ENCODE assay signal across 1 cellular context in the genomic region with DNA sequence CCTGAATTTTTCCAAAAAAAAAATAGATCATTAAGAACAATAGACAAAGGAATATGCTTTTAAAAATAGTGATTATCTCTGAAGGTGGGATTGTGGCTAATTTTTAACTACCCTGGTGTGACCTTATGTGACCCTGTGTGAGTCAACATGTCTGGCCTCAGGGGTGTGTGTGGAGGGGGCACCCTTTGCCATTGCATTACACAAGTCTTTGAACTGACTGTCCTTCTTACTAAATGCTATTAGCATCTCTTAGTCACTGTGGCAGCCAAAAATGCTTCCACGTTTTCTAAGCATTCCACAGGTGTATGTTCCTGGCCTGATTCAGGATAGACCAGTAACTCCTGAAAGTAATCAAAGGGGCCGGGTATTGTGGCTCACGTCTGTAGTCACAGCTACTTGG.
TF ChIP-seq lines count a peak whose summit lies in the region.

No MANE protein-coding gene starts in this region.

TF ChIP-seq in HepG2, 621 proteins besides CTCF, POLR2A, EP300 and RAD21 (continued from another document and continues in another):
- TF ChIP-seq TBP (CRISPR knock-in tag; IDR thresholded peaks at IDR 0.05) (no peak), ZNF234 (CRISPR knock-in tag; conservative IDR thresholded peaks at IDR 0.05) (no peak), MTF1 (CRISPR knock-in tag; IDR thresholded peaks at IDR 0.05) (no peak), ZNF3 (CRISPR knock-in tag; IDR thresholded peaks at IDR 0.05) (no peak), TOPORS (CRISPR knock-in tag; IDR thresholded peaks at IDR 0.05) (no peak), NR2F6 (IDR thresholded peaks at IDR 0.05) (peak; percentile 94), NR2F6 (CRISPR knock-in tag; IDR thresholded peaks at IDR 0.05) (peak; percentile 90), MAFK (conservative IDR thresholded peaks at IDR 0.05 in 1 of 2, IDR thresholded peaks at IDR 0.05 in 1 of 2; ENCODE audit: low read length in 2 of 2) (no peak), FOXO1 (CRISPR knock-in tag; IDR thresholded peaks at IDR 0.05) (0 out of 2 replicates have a peak, but pooled peaks have one; percentile 25), ZNF260 (CRISPR knock-in tag; IDR thresholded peaks at IDR 0.05; ENCODE audit: borderline replicate concordance, low read depth) (no peak), ZMYM4 (CRISPR knock-in tag; IDR thresholded peaks at IDR 0.05) (0 out of 2 replicates have a peak, but pooled peaks have one; percentile 17), ZNF354B (CRISPR knock-in tag; IDR thresholded peaks at IDR 0.05) (no peak), NFIB (CRISPR knock-in tag; IDR thresholded peaks at IDR 0.05; ENCODE audit: borderline replicate concordance) (no peak), ZNF597 (CRISPR knock-in tag; IDR thresholded peaks at IDR 0.05) (no peak), FOXK1 (CRISPR knock-in tag; IDR thresholded peaks at IDR 0.05; ENCODE audit: borderline replicate concordance, low read depth) (peak; percentile 43; the same call in 1 of the 2 replicates), ADNP (CRISPR knock-in tag; IDR thresholded peaks at IDR 0.05) (no peak), PLRG1 (conservative IDR thresholded peaks at IDR 0.05) (no peak), SMARCC2 (IDR thresholded peaks at IDR 0.05) (no peak), ZNF326 (CRISPR knock-in tag; IDR thresholded peaks at IDR 0.05; ENCODE audit: borderline replicate concordance) (no peak), ZNF331 (CRISPR knock-in tag; IDR thresholded peaks at IDR 0.05) (peak; percentile 46; the same call in 1 of the 2 replicates), ETV6 (CRISPR knock-in tag; conservative IDR thresholded peaks at IDR 0.05) (no peak), NFYC (CRISPR knock-in tag; IDR thresholded peaks at IDR 0.05) (no peak), TRAFD1 (CRISPR knock-in tag; IDR thresholded peaks at IDR 0.05; ENCODE audit: borderline replicate concordance) (no peak), PHF5A (CRISPR knock-in tag; IDR thresholded peaks at IDR 0.05; ENCODE audit: low read depth, unreplicated experiment) (no peak), ZNF639 (CRISPR knock-in tag; conservative IDR thresholded peaks at IDR 0.05) (no peak), NR0B2 (CRISPR knock-in tag; IDR thresholded peaks at IDR 0.05) (no peak), DRAP1 (CRISPR knock-in tag; IDR thresholded peaks at IDR 0.05) (no peak), ZNF839 (CRISPR knock-in tag; IDR thresholded peaks at IDR 0.05; ENCODE audit: borderline replicate concordance) (no peak), SETDB1 (CRISPR knock-in tag; IDR thresholded peaks at IDR 0.05; ENCODE audit: borderline replicate concordance) (no peak), ZNF780A (CRISPR knock-in tag; IDR thresholded peaks at IDR 0.05) (no peak), BCL3 (CRISPR knock-in tag; IDR thresholded peaks at IDR 0.05) (no peak), TRIM24 (CRISPR knock-in tag; IDR thresholded peaks at IDR 0.05) (no peak), ATF1 (CRISPR knock-in tag; IDR thresholded peaks at IDR 0.05) (no peak), TBL1XR1 (IDR thresholded peaks at IDR 0.05; ENCODE audit: borderline replicate concordance, low read length, partially characterized antibody) (peak; percentile 84), PCBP1 (IDR thresholded peaks at IDR 0.05; ENCODE audit: borderline replicate concordance, low read depth, low read length) (no peak), LCORL (IDR thresholded peaks at IDR 0.05) (0 out of 2 replicates have a peak, but pooled peaks have one; percentile 45), LCORL (CRISPR knock-in tag; IDR thresholded peaks at IDR 0.05) (peak; percentile 47; the same call in 1 of the 2 replicates), ZNF749 (CRISPR knock-in tag; IDR thresholded peaks at IDR 0.05; ENCODE audit: borderline replicate concordance) (no peak), ZMYM3 (CRISPR knock-in tag; IDR thresholded peaks at IDR 0.05) (no peak), ZBTB44 (CRISPR knock-in tag; IDR thresholded peaks at IDR 0.05) (no peak), SKI (IDR thresholded peaks at IDR 0.05; ENCODE audit: partially characterized antibody) (peak; percentile 90), ERF (CRISPR knock-in tag; IDR thresholded peaks at IDR 0.05) (peak; percentile 46; the same call in 1 of the 2 replicates), ZNF614 (CRISPR knock-in tag; IDR thresholded peaks at IDR 0.05; ENCODE audit: borderline replicate concordance) (no peak), SNAI1 (CRISPR knock-in tag; IDR thresholded peaks at IDR 0.05; ENCODE audit: borderline replicate concordance) (no peak), ZSCAN31 (CRISPR knock-in tag; IDR thresholded peaks at IDR 0.05; ENCODE audit: low read depth) (no peak), ZNF788 (CRISPR knock-in tag; IDR thresholded peaks at IDR 0.05; ENCODE audit: borderline replicate concordance) (no peak)
- TF ChIP-seq, protein P1, sequence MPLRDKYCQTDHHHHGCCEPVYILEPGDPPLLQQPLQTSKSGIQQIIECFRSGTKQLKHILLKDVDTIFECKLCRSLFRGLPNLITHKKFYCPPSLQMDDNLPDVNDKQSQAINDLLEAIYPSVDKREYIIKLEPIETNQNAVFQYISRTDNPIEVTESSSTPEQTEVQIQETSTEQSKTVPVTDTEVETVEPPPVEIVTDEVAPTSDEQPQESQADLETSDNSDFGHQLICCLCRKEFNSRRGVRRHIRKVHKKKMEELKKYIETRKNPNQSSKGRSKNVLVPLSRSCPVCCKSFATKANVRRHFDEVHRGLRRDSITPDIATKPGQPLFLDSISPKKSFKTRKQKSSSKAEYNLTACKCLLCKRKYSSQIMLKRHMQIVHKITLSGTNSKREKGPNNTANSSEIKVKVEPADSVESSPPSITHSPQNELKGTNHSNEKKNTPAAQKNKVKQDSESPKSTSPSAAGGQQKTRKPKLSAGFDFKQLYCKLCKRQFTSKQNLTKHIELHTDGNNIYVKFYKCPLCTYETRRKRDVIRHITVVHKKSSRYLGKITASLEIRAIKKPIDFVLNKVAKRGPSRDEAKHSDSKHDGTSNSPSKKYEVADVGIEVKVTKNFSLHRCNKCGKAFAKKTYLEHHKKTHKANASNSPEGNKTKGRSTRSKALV (CRISPR knock-in tag; IDR thresholded peaks at IDR 0.05): no peak
- TF ChIP-seq, protein P2, sequence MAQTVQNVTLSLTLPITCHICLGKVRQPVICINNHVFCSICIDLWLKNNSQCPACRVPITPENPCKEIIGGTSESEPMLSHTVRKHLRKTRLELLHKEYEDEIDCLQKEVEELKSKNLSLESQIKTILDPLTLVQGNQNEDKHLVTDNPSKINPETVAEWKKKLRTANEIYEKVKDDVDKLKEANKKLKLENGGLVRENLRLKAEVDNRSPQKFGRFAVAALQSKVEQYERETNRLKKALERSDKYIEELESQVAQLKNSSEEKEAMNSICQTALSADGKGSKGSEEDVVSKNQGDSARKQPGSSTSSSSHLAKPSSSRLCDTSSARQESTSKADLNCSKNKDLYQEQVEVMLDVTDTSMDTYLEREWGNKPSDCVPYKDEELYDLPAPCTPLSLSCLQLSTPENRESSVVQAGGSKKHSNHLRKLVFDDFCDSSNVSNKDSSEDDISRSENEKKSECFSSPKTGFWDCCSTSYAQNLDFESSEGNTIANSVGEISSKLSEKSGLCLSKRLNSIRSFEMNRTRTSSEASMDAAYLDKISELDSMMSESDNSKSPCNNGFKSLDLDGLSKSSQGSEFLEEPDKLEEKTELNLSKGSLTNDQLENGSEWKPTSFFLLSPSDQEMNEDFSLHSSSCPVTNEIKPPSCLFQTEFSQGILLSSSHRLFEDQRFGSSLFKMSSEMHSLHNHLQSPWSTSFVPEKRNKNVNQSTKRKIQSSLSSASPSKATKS (CRISPR knock-in tag; IDR thresholded peaks at IDR 0.05): no peak
- TF ChIP-seq, protein P3, sequence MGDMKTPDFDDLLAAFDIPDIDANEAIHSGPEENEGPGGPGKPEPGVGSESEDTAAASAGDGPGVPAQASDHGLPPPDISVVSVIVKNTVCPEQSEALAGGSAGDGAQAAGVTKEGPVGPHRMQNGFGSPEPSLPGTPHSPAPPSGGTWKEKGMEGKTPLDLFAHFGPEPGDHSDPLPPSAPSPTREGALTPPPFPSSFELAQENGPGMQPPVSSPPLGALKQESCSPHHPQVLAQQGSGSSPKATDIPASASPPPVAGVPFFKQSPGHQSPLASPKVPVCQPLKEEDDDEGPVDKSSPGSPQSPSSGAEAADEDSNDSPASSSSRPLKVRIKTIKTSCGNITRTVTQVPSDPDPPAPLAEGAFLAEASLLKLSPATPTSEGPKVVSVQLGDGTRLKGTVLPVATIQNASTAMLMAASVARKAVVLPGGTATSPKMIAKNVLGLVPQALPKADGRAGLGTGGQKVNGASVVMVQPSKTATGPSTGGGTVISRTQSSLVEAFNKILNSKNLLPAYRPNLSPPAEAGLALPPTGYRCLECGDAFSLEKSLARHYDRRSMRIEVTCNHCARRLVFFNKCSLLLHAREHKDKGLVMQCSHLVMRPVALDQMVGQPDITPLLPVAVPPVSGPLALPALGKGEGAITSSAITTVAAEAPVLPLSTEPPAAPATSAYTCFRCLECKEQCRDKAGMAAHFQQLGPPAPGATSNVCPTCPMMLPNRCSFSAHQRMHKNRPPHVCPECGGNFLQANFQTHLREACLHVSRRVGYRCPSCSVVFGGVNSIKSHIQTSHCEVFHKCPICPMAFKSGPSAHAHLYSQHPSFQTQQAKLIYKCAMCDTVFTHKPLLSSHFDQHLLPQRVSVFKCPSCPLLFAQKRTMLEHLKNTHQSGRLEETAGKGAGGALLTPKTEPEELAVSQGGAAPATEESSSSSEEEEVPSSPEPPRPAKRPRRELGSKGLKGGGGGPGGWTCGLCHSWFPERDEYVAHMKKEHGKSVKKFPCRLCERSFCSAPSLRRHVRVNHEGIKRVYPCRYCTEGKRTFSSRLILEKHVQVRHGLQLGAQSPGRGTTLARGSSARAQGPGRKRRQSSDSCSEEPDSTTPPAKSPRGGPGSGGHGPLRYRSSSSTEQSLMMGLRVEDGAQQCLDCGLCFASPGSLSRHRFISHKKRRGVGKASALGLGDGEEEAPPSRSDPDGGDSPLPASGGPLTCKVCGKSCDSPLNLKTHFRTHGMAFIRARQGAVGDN (CRISPR knock-in tag; IDR thresholded peaks at IDR 0.05): no peak
- TF ChIP-seq, protein P4, sequence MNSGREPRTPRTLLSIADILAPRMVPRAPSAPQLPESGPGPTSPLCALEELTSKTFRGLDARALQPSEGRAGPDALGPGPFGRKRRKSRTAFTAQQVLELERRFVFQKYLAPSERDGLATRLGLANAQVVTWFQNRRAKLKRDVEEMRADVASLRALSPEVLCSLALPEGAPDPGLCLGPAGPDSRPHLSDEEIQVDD (CRISPR knock-in tag; IDR thresholded peaks at IDR 0.05; ENCODE audit: borderline replicate concordance): no peak
